Comparison of ENCODE assay signal across 13 cellular contexts in the genomic region with DNA sequence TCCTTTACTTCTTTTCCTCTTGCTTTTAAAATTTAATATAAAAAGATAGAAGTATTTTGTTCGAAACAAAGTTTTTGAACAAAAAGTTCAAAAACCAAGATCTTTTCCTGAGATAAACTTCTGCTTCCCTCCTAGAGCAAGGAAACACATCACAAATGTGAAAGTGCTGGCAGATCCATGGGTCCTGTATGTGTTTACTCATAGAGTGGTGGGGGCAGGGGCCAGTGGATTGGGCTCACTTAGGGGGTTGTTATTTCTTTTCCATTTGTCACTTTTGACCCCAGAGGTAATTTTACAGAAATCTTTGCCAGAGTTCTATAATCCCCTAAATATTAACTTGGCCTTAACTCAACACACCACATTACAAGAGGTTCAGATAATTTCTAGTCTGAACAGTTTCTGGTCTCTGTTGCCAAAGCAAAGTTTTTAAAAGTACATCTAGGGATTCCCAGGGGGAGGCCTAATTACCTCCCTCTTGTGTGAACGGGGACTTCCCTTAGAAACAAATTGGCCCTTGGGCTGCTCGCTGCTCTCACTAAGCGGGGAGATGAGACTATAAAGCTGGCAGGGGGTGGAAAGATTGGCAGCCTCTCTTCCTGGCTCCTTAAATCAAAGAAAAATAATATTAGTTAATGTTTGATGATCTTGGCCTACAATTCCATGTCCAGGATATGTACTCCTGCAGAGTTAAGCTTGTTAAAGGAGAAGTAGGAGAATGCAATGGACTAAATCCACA.
A peak's percentile ranks its signal among the peaks of the same experiment; 100 is the strongest.
DNase-seq lines count a peak whose midpoint lies in the region; ATAC-seq and TF ChIP-seq lines count a peak whose summit lies in the region.
"Had no signal": no experiment of that assay in that cellular context is flagged by ENCODE, and none has a peak within 500 bp of the region (broad histone marks: within the 10 kb centered on the region; RNA-seq: fewer than 3 reads in every experiment).

No MANE protein-coding gene starts in this region.

- peaks cover 35% of the 10 kb centered on the region for H3K4me1 Mint-ChIP-seq in Calu3 (ENCODE audit: low read depth, unreplicated experiment)
- H3K4me1 Mint-ChIP-seq: stimulated activated naive B cell treated with anti-CD40 and anti-IgM and Interleukin-4, amounts not matched to agents 10 μg/mL and 1 μg/mL and 100 μg/mL, for 72 hours had no signal

- H3K79me1 ChIP-seq in neuronal stem cell (ENCODE audit: low read depth, low read length), result no peaks in the 10 kb centered on the region

- no CpG with 5 or more reads among the region's 4 CpGs for WGBS in neuronal stem cell (ENCODE audit: extremely low coverage in 2 of 2, insufficient read length in 2 of 2, insufficient replicate concordance in 1 of 2), 2 donors

- no peak overlapping the region for H2BK12ac ChIP-seq in neuronal stem cell (ENCODE audit: low read length)

- H3K9ac ChIP-seq in neuronal stem cell (ENCODE audit: low read depth, low read length, poor library complexity), result no peak overlapping the region

- no peak overlapping the region for H2BK5ac ChIP-seq in neuronal stem cell (ENCODE audit: low read length)

- DNase-seq in Calu3 (no peak), NCI-H446 (lab: John Stamatoyannopoulos, UW) (peak; percentile 94 to 95), fibroblast of gingiva (ENCODE audit: low read depth) (peak; percentile 56), neuronal stem cell (ENCODE audit: low spot score) (no peak), T-helper 9 cell (no peak), NCI-H748 treated with DMSO at 0.1 percent for 48 hours (lab: John Stamatoyannopoulos, UW) (no peak)
- DNase-seq: activated CD4-positive, alpha-beta T cell treated with anti-CD3 and anti-CD28 coated beads, Interleukin-2, amount 50 U/mL, for 48 hours; EL; stimulated activated CD4-positive, alpha-beta T cell treated with anti-CD3 and anti-CD28 coated beads, Interleukin-2, amount 100 ng/mL, for 24 hours; stimulated activated naive B cell treated with anti-CD40 and anti-IgM and Interleukin-4, amounts not matched to agents 10 μg/mL and 1 μg/mL and 100 μg/mL, for 72 hours had no signal

- no peak overlapping the region for H3K4me3 ChIP-seq in neuronal stem cell (ENCODE audit: low read length in 2 of 2)

- no peak overlapping the region for H3K4me2 ChIP-seq in neuronal stem cell (ENCODE audit: insufficient read depth, low read length, poor library complexity, severe bottlenecking)

- no peaks in the 10 kb centered on the region for H3K27me3 ChIP-seq in neuronal stem cell (ENCODE audit: control insufficient read depth in 3 of 3, insufficient read depth in 3 of 3, low read depth in 1 of 3, low read length in 3 of 3)

- H2AK5ac ChIP-seq in neuronal stem cell (ENCODE audit: low read depth, low read length), result no peak overlapping the region

- no peak overlapping the region for H2BK15ac ChIP-seq in neuronal stem cell (ENCODE audit: low read length)

- H3K27ac ChIP-seq in neuronal stem cell (replicated peaks; ENCODE audit: low read length), result peak overlapping the region; percentile 13

- no peaks in the 10 kb centered on the region for H3K36me3 Mint-ChIP-seq in Calu3 (ENCODE audit: insufficient read depth, unreplicated experiment)
- H3K36me3 Mint-ChIP-seq: stimulated activated naive B cell treated with anti-CD40 and anti-IgM and Interleukin-4, amounts not matched to agents 10 μg/mL and 1 μg/mL and 100 μg/mL, for 72 hours had no signal

- peak overlapping the region; percentile 14 for H3K27ac Mint-ChIP-seq in Calu3 (ENCODE audit: unreplicated experiment)
- H3K27ac Mint-ChIP-seq: stimulated activated naive B cell treated with anti-CD40 and anti-IgM and Interleukin-4, amounts not matched to agents 10 μg/mL and 1 μg/mL and 100 μg/mL, for 72 hours had no signal

- intact Hi-C loops in Calu3 (cut with micrococcal nuclease; ENCODE audit: unreplicated experiment), result no loop called here

- H2BK120ac ChIP-seq in neuronal stem cell (ENCODE audit: low read depth, low read length), result no peak overlapping the region

- H3K18ac ChIP-seq in neuronal stem cell (ENCODE audit: low read length), result no peak overlapping the region

- H3K36me3 ChIP-seq in neuronal stem cell (replicated peaks in 1 of 2; ENCODE audit: control insufficient read depth in 2 of 2, insufficient read depth in 2 of 2, low read length in 2 of 2), result no peaks in the 10 kb centered on the region

- no peak overlapping the region for H3K4me3 Mint-ChIP-seq in Calu3 (ENCODE audit: low read depth, unreplicated experiment)
- H3K4me3 Mint-ChIP-seq: brain; stimulated activated naive B cell treated with anti-CD40 and anti-IgM and Interleukin-4, amounts not matched to agents 10 μg/mL and 1 μg/mL and 100 μg/mL, for 72 hours had no signal

- peaks cover 14% of the 10 kb centered on the region in 2 donors for H3K4me1 ChIP-seq in neuronal stem cell (ENCODE audit: control insufficient read depth in 2 of 2, insufficient read depth in 1 of 2, low read depth in 1 of 2, low read length in 2 of 2)

- no peak overlapping the region for H4K91ac ChIP-seq in neuronal stem cell (ENCODE audit: low read depth, low read length, poor library complexity)

- H3K9me3 Mint-ChIP-seq in Calu3 (ENCODE audit: low read depth, unreplicated experiment), result no peaks in the 10 kb centered on the region

- no peak overlapping the region for H3K14ac ChIP-seq in neuronal stem cell (ENCODE audit: low read length)

- H3K4ac ChIP-seq in neuronal stem cell (ENCODE audit: low read length), result no peak overlapping the region

- H4K8ac ChIP-seq in neuronal stem cell (ENCODE audit: low read depth, low read length), result no peak overlapping the region

- ATAC-seq in HG03520 (IDR thresholded peaks at IDR 0.05; ENCODE audit: unreplicated experiment) (no peak), GM21576 (IDR thresholded peaks at IDR 0.05; ENCODE audit: unreplicated experiment) (no peak)
- ATAC-seq: stimulated activated naive B cell treated with anti-CD40 and anti-IgM and Interleukin-4, amounts not matched to agents 10 μg/mL and 1 μg/mL and 100 μg/mL, for 72 hours had no signal

- H3K9me3 ChIP-seq in neuronal stem cell (replicated peaks in 1 of 2; ENCODE audit: control insufficient read depth in 2 of 2, insufficient read depth in 1 of 2, low read depth in 1 of 2, low read length in 2 of 2), result peaks cover 0 to 13% of the 10 kb centered on the region in 2 donors

- H3K23ac ChIP-seq in neuronal stem cell (ENCODE audit: low read depth, low read length, poor library complexity), result no peak overlapping the region

- H2AFZ ChIP-seq in neuronal stem cell (ENCODE audit: low read length), result no peak overlapping the region

- no peaks in the 10 kb centered on the region for H3K27me3 Mint-ChIP-seq in Calu3 (ENCODE audit: unreplicated experiment)
- H3K27me3 Mint-ChIP-seq: brain; stimulated activated naive B cell treated with anti-CD40 and anti-IgM and Interleukin-4, amounts not matched to agents 10 μg/mL and 1 μg/mL and 100 μg/mL, for 72 hours had no signal

- BruUV-seq in Calu3 (replicated peaks; lab: Mats Ljungman, UMichigan), result no TSS peak

- no peak for TF ChIP-seq CTCF in Calu3 (IDR thresholded peaks at IDR 0.05; ENCODE audit: unreplicated experiment)

- CTCF ChIA-PET in Calu3 (lab: Charles Lee), result no interaction called here

Comparison
In these comparisons a context has a peak if more than half of its experiments do, and no peak if none do; other contexts are left out.
1. DNase-seq: peak in NCI-H446 (2 of 2) and fibroblast of gingiva (single experiment); none in Calu3 (single experiment), neuronal stem cell (single experiment), T-helper 9 cell (single experiment) and NCI-H748 treated with DMSO at 0.1 percent for 48 hours (single experiment).